1 cellular context compared by ENCODE assay signal in genomic region chr2:47264183-47264582, GRCh38.
TF ChIP-seq lines count a peak whose summit lies in the region.

No MANE protein-coding gene starts in this region.

TF ChIP-seq in GM23338, 12 proteins besides CTCF, POLR2A, EP300 and RAD21 (continued from another document):
- TF ChIP-seq REST (IDR thresholded peaks at IDR 0.05; ENCODE audit: unreplicated experiment) = no peak
